15 cellular contexts compared by ENCODE assay signal in the genomic region with DNA sequence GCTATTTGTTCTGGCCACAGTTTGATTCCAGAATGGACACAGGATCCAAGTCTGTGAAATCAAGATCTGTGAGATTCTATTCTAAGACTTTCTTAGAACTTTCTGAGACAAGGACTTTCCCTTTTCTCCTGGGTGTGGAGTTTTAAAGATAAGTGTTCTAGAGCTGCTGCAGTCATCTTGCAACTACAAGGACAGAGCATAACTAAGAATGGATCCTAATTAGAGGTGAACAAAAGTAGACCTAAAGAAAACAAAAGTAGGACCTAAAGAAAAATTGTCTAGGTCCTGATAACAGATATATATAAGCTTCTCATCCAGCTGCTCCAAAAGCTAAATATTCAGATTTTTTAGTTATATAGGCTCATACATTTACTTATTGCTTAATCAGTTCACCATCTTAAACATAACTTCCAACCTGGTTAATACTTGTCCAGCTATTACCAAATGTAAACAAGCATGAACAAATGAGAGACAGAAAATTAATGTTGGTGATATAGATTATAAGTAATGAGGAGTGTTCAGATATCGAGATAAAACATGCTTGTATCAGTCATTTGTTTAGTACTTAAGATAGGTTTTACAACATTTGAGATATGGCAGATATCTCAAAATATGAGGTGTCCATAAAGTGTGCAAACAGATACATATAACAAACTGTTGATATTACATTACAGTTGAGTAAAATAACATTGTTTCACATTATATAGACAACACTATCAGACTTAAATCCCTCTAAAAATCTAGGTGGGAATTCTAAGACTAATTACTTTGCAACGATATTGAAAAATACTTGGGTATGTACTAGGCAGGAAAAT.
DNase-seq lines count a peak whose midpoint lies in the region; ATAC-seq and TF ChIP-seq lines count a peak whose summit lies in the region.
"Had no signal": no experiment of that assay in that cellular context is flagged by ENCODE, and none has a peak within 500 bp of the region (broad histone marks: within the 10 kb centered on the region; RNA-seq: fewer than 3 reads in every experiment).

No MANE protein-coding gene starts in this region.

- TF ChIP-seq CTCF in hepatocyte (IDR thresholded peaks at IDR 0.05; ENCODE audit: poor library complexity) (no peak), transverse colon (IDR thresholded peaks at IDR 0.05) (no peak)

- WGBS in hepatocyte (ENCODE audit: low lambda C conversion rate, missing lambda C conversion rate) = 70% methylated on average over 2 of the region's 2 CpGs
- 44 to 49% methylated on average over 2 of the region's 2 CpGs for WGBS in transverse colon (ENCODE audit: low coverage in 1 of 2), 2 donors

- H3K4me1 Mint-ChIP-seq in activated CD4-positive, alpha-beta T cell treated with anti-CD3 and anti-CD28 coated beads, Interleukin-2, amount 10 ng/mL, durations not matched to agents 24 days and 14 days = peaks cover 19% of the 10 kb centered on the region

- H4K20me1 ChIP-seq in hepatocyte (ENCODE audit: insufficient read depth, poor library complexity, severe bottlenecking) = no peaks in the 10 kb centered on the region

- no peaks in the 10 kb centered on the region for H3K36me3 ChIP-seq in hepatocyte (replicated peaks; ENCODE audit: insufficient read depth, low read depth)
- no peaks in the 10 kb centered on the region for H3K36me3 ChIP-seq in transverse colon
- H3K36me3 ChIP-seq: right atrium auricular region had no signal

- no peak overlapping the region for H2AFZ ChIP-seq in hepatocyte

- no peaks in the 10 kb centered on the region for H3K79me2 ChIP-seq in hepatocyte

- H3K27me3 Mint-ChIP-seq in activated CD4-positive, alpha-beta T cell treated with anti-CD3 and anti-CD28 coated beads, Interleukin-2, amount 10 ng/mL, durations not matched to agents 24 days and 14 days = no peaks in the 10 kb centered on the region

- peak; percentile 32 for ATAC-seq in HG03095 (IDR thresholded peaks at IDR 0.05; ENCODE audit: unreplicated experiment)
- ATAC-seq: esophagus mucosa had no signal

- H3K27ac ChIP-seq in hepatocyte = peak overlapping the region; percentile 73
- peak overlapping the region; percentile 68 to 73 (median 72) for H3K27ac ChIP-seq in transverse colon
- H3K27ac ChIP-seq: right atrium auricular region, SK-N-MC had no signal

- no peaks in the 10 kb centered on the region for H3K9me3 Mint-ChIP-seq in activated CD4-positive, alpha-beta T cell treated with anti-CD3 and anti-CD28 coated beads, Interleukin-2, amount 10 ng/mL, durations not matched to agents 24 days and 14 days

- H3K27me3 ChIP-seq in hepatocyte (no peaks in the 10 kb centered on the region), transverse colon (no peaks in the 10 kb centered on the region)
- H3K27me3 ChIP-seq: right atrium auricular region had no signal

- peak overlapping the region; percentile 5 for H3K4me3 ChIP-seq in hepatocyte
- H3K4me3 ChIP-seq in transverse colon = peak overlapping the region in 1 of 4 donors; percentile 19
- H3K4me3 ChIP-seq: right atrium auricular region, SK-N-MC had no signal

- intact Hi-C loops in activated CD4-positive, alpha-beta T cell treated with anti-CD3 and anti-CD28 coated beads, Interleukin-2, amount 10 ng/mL, durations not matched to agents 24 days and 14 days (cut with micrococcal nuclease) = loop anchor here (2.0 kb wide), 2 partner anchors 17 to 25 kb away; no protein-coding TSS in a partner anchor
- intact Hi-C loops in transverse colon (cut with DNase I; ENCODE audit: low total_unique reads) = no loop called here

- in situ Hi-C loops in transverse colon (cut with MboI; ENCODE audit: low pct_ligation_motif_present in 1 of 4, low pct_unique_long_range_greater_than_20kb in 1 of 4, low sequenced_read_pairs in 3 of 4) = no loop called here

- H3K4me3 Mint-ChIP-seq in activated CD4-positive, alpha-beta T cell treated with anti-CD3 and anti-CD28 coated beads, Interleukin-2, amount 10 ng/mL, durations not matched to agents 24 days and 14 days = no peak overlapping the region

- H3K36me3 Mint-ChIP-seq in activated CD4-positive, alpha-beta T cell treated with anti-CD3 and anti-CD28 coated beads, Interleukin-2, amount 10 ng/mL, durations not matched to agents 24 days and 14 days (ENCODE audit: low read depth) = no peaks in the 10 kb centered on the region

- no peak for TF ChIP-seq POLR2A in transverse colon (IDR thresholded peaks at IDR 0.05)

- H3K9me3 ChIP-seq in hepatocyte (ENCODE audit: low read depth) (no peaks in the 10 kb centered on the region), transverse colon (no peaks in the 10 kb centered on the region)
- H3K9me3 ChIP-seq: right atrium auricular region had no signal

- H3K4me1 ChIP-seq in hepatocyte (ENCODE audit: insufficient read depth) (peaks cover 8% of the 10 kb centered on the region), transverse colon (peaks cover 3 to 43% (median 18%) of the 10 kb centered on the region in 4 donors)
- H3K4me1 ChIP-seq: right atrium auricular region had no signal

- DNase-seq in activated CD4-positive, alpha-beta T cell treated with anti-CD3 and anti-CD28 coated beads, Interleukin-2, amount 10 ng/mL, durations not matched to agents 24 days and 14 days = peak; percentile 30
- no peak for DNase-seq in activated CD4-positive, alpha-beta T cell treated with anti-CD3 and anti-CD28 coated beads for 48 hours
- no peak for DNase-seq in hepatocyte (ENCODE audit: low spot score)
- DNase-seq in transverse colon = no peak
- no peak for DNase-seq in iPS-NIHi11 (ENCODE audit: low spot score)
- DNase-seq in central memory CD4-positive, alpha-beta T cell = no peak
- DNase-seq in LoVo (ENCODE audit: low spot score) = no peak
- DNase-seq: 8988T, activated gamma-delta T cell treated with Interleukin-2 at 50 U/mL for 16 hours, hippocampal formation, NCI-H1436 had no signal

- no peak for TF ChIP-seq EP300 in transverse colon (IDR thresholded peaks at IDR 0.05; ENCODE audit: low read depth)

- peak overlapping the region; percentile 47 for H3K4me2 ChIP-seq in hepatocyte

- peak overlapping the region; percentile 62 for H3K27ac Mint-ChIP-seq in activated CD4-positive, alpha-beta T cell treated with anti-CD3 and anti-CD28 coated beads, Interleukin-2, amount 10 ng/mL, durations not matched to agents 24 days and 14 days

- no peaks in the 10 kb centered on the region for H3K9me2 ChIP-seq in hepatocyte (replicated peaks; ENCODE audit: insufficient read depth)
